10 cellular contexts compared by ENCODE assay signal in genomic region chr19:911197-912033, GRCh38. TPM values are rescaled to one million over a fixed set of nuclear protein-coding genes. Genes with fewer than 3 reads are reported as not detected.
A peak's percentile ranks its signal among the peaks of the same experiment; 100 is the strongest.
DNase-seq lines count a peak whose midpoint lies in the region; ATAC-seq, FAIRE-seq and TF ChIP-seq lines count a peak whose summit lies in the region.
"Had no signal": no experiment of that assay in that cellular context is flagged by ENCODE, and none has a peak within 500 bp of the region (broad histone marks: within the 10 kb centered on the region; RNA-seq: fewer than 3 reads in every experiment).

No MANE protein-coding gene starts in this region.

- peak overlapping the region; percentile 85 for H3K4me3 Mint-ChIP-seq in central memory CD8-positive, alpha-beta T cell
- H3K4me3 Mint-ChIP-seq in progenitor cell of endocrine pancreas (ENCODE audit: low read depth): peak overlapping the region; percentile 70

- peak; percentile 1 for DNase-seq in OCI-M1 (lab: John Stamatoyannopoulos, UW)
- no peak for DNase-seq in central memory CD8-positive, alpha-beta T cell (ENCODE audit: low spot score in 2 of 2)
- no peak for DNase-seq in progenitor cell of endocrine pancreas (ENCODE audit: low spot score, unreplicated experiment)
- no peak for DNase-seq in D341Med (ENCODE audit: low spot score)
- DNase-seq in SK-N-DZ (ENCODE audit: low spot score): no peak
- DNase-seq in RCC 7860 (ENCODE audit: low spot score): no peak
- DNase-seq: activated gamma-delta T cell, head of caudate nucleus, MM.1S had no signal

- ATAC-seq in central memory CD8-positive, alpha-beta T cell (replicated peaks; ENCODE audit: extremely low read depth, poor library complexity, severe bottlenecking): no peak

- H3K36me3 Mint-ChIP-seq in central memory CD8-positive, alpha-beta T cell (ENCODE audit: insufficient read depth): peaks cover 32% of the 10 kb centered on the region
- no peaks in the 10 kb centered on the region for H3K36me3 Mint-ChIP-seq in progenitor cell of endocrine pancreas (ENCODE audit: insufficient read depth)

- H3K4me1 Mint-ChIP-seq in central memory CD8-positive, alpha-beta T cell: peaks cover 17% of the 10 kb centered on the region
- H3K4me1 Mint-ChIP-seq in progenitor cell of endocrine pancreas (ENCODE audit: low read depth): peaks cover 6% of the 10 kb centered on the region

- H3K27ac Mint-ChIP-seq in central memory CD8-positive, alpha-beta T cell (ENCODE audit: low read depth): peak overlapping the region; percentile 100
- no peak overlapping the region for H3K27ac Mint-ChIP-seq in progenitor cell of endocrine pancreas

- FAIRE-seq in RCC 7860 (lab: Jason Lieb, UNC): no peak

- H3K9me3 Mint-ChIP-seq in central memory CD8-positive, alpha-beta T cell: no peaks in the 10 kb centered on the region
- H3K9me3 Mint-ChIP-seq in progenitor cell of endocrine pancreas (ENCODE audit: low read depth): no peaks in the 10 kb centered on the region

- no peak for TF ChIP-seq CTCF in progenitor cell of endocrine pancreas (IDR thresholded peaks at IDR 0.05; ENCODE audit: unreplicated experiment)

- H3K27me3 Mint-ChIP-seq in central memory CD8-positive, alpha-beta T cell: no peaks in the 10 kb centered on the region
- H3K27me3 Mint-ChIP-seq in progenitor cell of endocrine pancreas: peaks cover 4% of the 10 kb centered on the region

RNA-seq across cellular contexts. Expression of gene R3HDM4, which starts 1.6 kb away (rescaled TPM):
- 61.4 and 63.1 TPM in 2 replicates for total RNA-seq in progenitor cell of endocrine pancreas
- polyA plus RNA-seq in SK-N-DZ (2014; cell fraction: cytosol; rRNA removed): 35.9 and 42.5 TPM in 2 replicates
- 49.3 and 61.5 TPM in 2 replicates for polyA plus RNA-seq in SK-N-DZ (2014; cell fraction: nucleus; rRNA removed)

RNA-seq across cellular contexts. Expression of gene KISS1R, which starts 5.7 kb away (rescaled TPM):
- 5.8 and 6.1 TPM in 2 replicates for total RNA-seq in progenitor cell of endocrine pancreas
- 7.3 and 7.5 TPM in 2 replicates for polyA plus RNA-seq in SK-N-DZ (2014; cell fraction: cytosol; rRNA removed)
- polyA plus RNA-seq in SK-N-DZ (2014; cell fraction: nucleus; rRNA removed): 47.3 and 64.7 TPM in 2 replicates
- total RNA-seq: skeletal muscle tissue had no signal

RNA-seq across cellular contexts. Expression of gene ARID3A, which starts 14.4 kb away (rescaled TPM):
- total RNA-seq in progenitor cell of endocrine pancreas: 149 and 154 TPM in 2 replicates
- 16.7 and 22.3 TPM in 2 replicates for polyA plus RNA-seq in SK-N-DZ (2014; cell fraction: cytosol; rRNA removed)
- 11.9 and 12.9 TPM in 2 replicates for polyA plus RNA-seq in SK-N-DZ (2014; cell fraction: nucleus; rRNA removed)

RNA-seq across cellular contexts. Expression of gene RNU6-9, which starts 18.1 kb away (rescaled TPM):
- total RNA-seq in progenitor cell of endocrine pancreas: not detected in 2 replicates
- not detected in 2 replicates for polyA plus RNA-seq in SK-N-DZ (2014; cell fraction: cytosol; rRNA removed)
- polyA plus RNA-seq in SK-N-DZ (2014; cell fraction: nucleus; rRNA removed): not detected in 2 replicates
- total RNA-seq: skeletal muscle tissue had no signal

RNA-seq across cellular contexts. Expression of gene MED16, which starts 18.4 kb away (rescaled TPM):
- 87.2 and 91.7 TPM in 2 replicates for total RNA-seq in progenitor cell of endocrine pancreas
- 31.2 and 36.7 TPM in 2 replicates for polyA plus RNA-seq in SK-N-DZ (2014; cell fraction: cytosol; rRNA removed)
- 27.4 and 45.1 TPM in 2 replicates for polyA plus RNA-seq in SK-N-DZ (2014; cell fraction: nucleus; rRNA removed)
